In genomic region chr12:26991826-26992225, GRCh38 we compare ENCODE assay signal across 32 cellular contexts.
"Had no signal": no experiment of that assay in that cellular context is flagged by ENCODE, and none has a peak within 500 bp of the region (broad histone marks: within the 10 kb centered on the region; RNA-seq: fewer than 3 reads in every experiment).

No MANE protein-coding gene starts in this region.

- H3K9me3 ChIP-seq: adrenal gland, body of pancreas, colonic mucosa had no signal

- H3K4me1 Mint-ChIP-seq: activated CD4-positive, alpha-beta memory T cell treated with anti-CD3 and anti-CD28 coated beads, Interleukin-2, amount 10 ng/mL, durations not matched to agents 7 days and 5 days; activated CD4-positive, alpha-beta T cell treated with anti-CD3 and anti-CD28 coated beads for 36 hours; activated naive CD4-positive, alpha-beta T cell treated with anti-CD3 and anti-CD28 coated beads, Interleukin-2, amount 50 U/mL, for 24 hours; activated naive CD8-positive, alpha-beta T cell treated with anti-CD3 and anti-CD28 coated beads for 36 hours; activated naive CD8-positive, alpha-beta T cell treated with anti-CD3 and anti-CD28 coated beads, Interleukin-2, amount 50 U/mL, for 24 hours had no signal

- H3K36me3 ChIP-seq: colonic mucosa had no signal

- FAIRE-seq: endometrium, endothelial cell of umbilical vein, frontal cortex had no signal

- H3K4me3 Mint-ChIP-seq: activated CD4-positive, alpha-beta memory T cell treated with anti-CD3 and anti-CD28 coated beads, Interleukin-2, amount 10 ng/mL, durations not matched to agents 7 days and 5 days; activated CD4-positive, alpha-beta T cell treated with anti-CD3 and anti-CD28 coated beads for 36 hours; activated CD4-positive, alpha-beta T cell treated with anti-CD3 and anti-CD28 coated beads, Interleukin-2, amount 10 ng/mL, durations not matched to agents 24 days and 14 days; activated naive CD4-positive, alpha-beta T cell treated with anti-CD3 and anti-CD28 coated beads for 36 hours; activated naive CD4-positive, alpha-beta T cell treated with anti-CD3 and anti-CD28 coated beads, Interleukin-2, amount 50 U/mL, for 24 hours; activated naive CD8-positive, alpha-beta T cell treated with anti-CD3 and anti-CD28 coated beads for 36 hours; activated naive CD8-positive, alpha-beta T cell treated with anti-CD3 and anti-CD28 coated beads, Interleukin-2, amount 50 U/mL, for 24 hours; activated T-cell treated with anti-CD3 and anti-CD28 coated beads, Interleukin-2, amount 50 U/mL, for 4 hours; activated T-helper 1 cell treated with anti-CD3 and anti-CD28 coated beads, Interleukin-12 subunit alpha, Interleukin-12 subunit beta, Interleukin-2, Interleukin-4 antibody, amounts not matched to agents 30 ng/mL and 10 ng/mL and 1 ng/mL, durations not matched to agents 14 hours and 24 hours and 36 hours; T-helper 17 cell; T-helper 2 cell treated with Interferon-gamma antibody and Interleukin-4, amounts not matched to agents 5 μg/mL and 100 μg/mL, for 36 hours had no signal

- H3K4me3 ChIP-seq: adrenal gland, body of pancreas, colonic mucosa had no signal

- ATAC-seq: activated CD4-positive, alpha-beta T cell treated with anti-CD3 and anti-CD28 coated beads for 36 hours; activated naive CD8-positive, alpha-beta T cell treated with anti-CD3 and anti-CD28 coated beads, Interleukin-2, amount 50 U/mL, for 24 hours; activated T-cell treated with anti-CD3 and anti-CD28 coated beads, Interleukin-2, amount 50 U/mL, for 4 hours; body of pancreas; esophagus mucosa; T-helper 17 cell had no signal

- H3K27me3 Mint-ChIP-seq: activated CD4-positive, alpha-beta memory T cell treated with anti-CD3 and anti-CD28 coated beads, Interleukin-2, amount 10 ng/mL, durations not matched to agents 7 days and 5 days; activated CD4-positive, alpha-beta T cell treated with anti-CD3 and anti-CD28 coated beads for 36 hours; activated CD4-positive, alpha-beta T cell treated with anti-CD3 and anti-CD28 coated beads, Interleukin-2, amount 10 ng/mL, durations not matched to agents 24 days and 14 days; activated naive CD4-positive, alpha-beta T cell treated with anti-CD3 and anti-CD28 coated beads, Interleukin-2, amount 50 U/mL, for 24 hours; activated naive CD8-positive, alpha-beta T cell treated with anti-CD3 and anti-CD28 coated beads for 36 hours; activated naive CD8-positive, alpha-beta T cell treated with anti-CD3 and anti-CD28 coated beads, Interleukin-2, amount 50 U/mL, for 24 hours; T-helper 17 cell had no signal

- H3K27ac Mint-ChIP-seq: activated CD4-positive, alpha-beta memory T cell treated with anti-CD3 and anti-CD28 coated beads, Interleukin-2, amount 10 ng/mL, durations not matched to agents 7 days and 5 days; activated CD4-positive, alpha-beta T cell treated with anti-CD3 and anti-CD28 coated beads for 36 hours; activated CD4-positive, alpha-beta T cell treated with anti-CD3 and anti-CD28 coated beads, Interleukin-2, amount 10 ng/mL, durations not matched to agents 24 days and 14 days; activated naive CD4-positive, alpha-beta T cell treated with anti-CD3 and anti-CD28 coated beads for 36 hours; activated naive CD4-positive, alpha-beta T cell treated with anti-CD3 and anti-CD28 coated beads, Interleukin-2, amount 50 U/mL, for 24 hours; activated naive CD8-positive, alpha-beta T cell treated with anti-CD3 and anti-CD28 coated beads for 36 hours; activated naive CD8-positive, alpha-beta T cell treated with anti-CD3 and anti-CD28 coated beads, Interleukin-2, amount 50 U/mL, for 24 hours; activated T-helper 1 cell treated with anti-CD3 and anti-CD28 coated beads, Interleukin-12 subunit alpha, Interleukin-12 subunit beta, Interleukin-2, Interleukin-4 antibody, amounts not matched to agents 30 ng/mL and 10 ng/mL and 1 ng/mL, durations not matched to agents 14 hours and 24 hours and 36 hours; activated T-helper 2 cell treated with anti-CD3 and anti-CD28 coated beads, Interferon-gamma antibody, Interleukin-2, Interleukin-4, amounts not matched to agents 10 μg/mL and 5 μg/mL and 100 μg/mL, durations not matched to agents 14 hours and 24 hours and 36 hours; T-helper 17 cell; T-helper 2 cell treated with Interferon-gamma antibody and Interleukin-4, amounts not matched to agents 5 μg/mL and 100 μg/mL, for 36 hours had no signal

- H3K27me3 ChIP-seq: adrenal gland, body of pancreas, colonic mucosa had no signal

- H3K9me3 Mint-ChIP-seq: activated CD4-positive, alpha-beta memory T cell treated with anti-CD3 and anti-CD28 coated beads, Interleukin-2, amount 10 ng/mL, durations not matched to agents 7 days and 5 days; activated CD4-positive, alpha-beta T cell treated with anti-CD3 and anti-CD28 coated beads, Interleukin-2, amount 10 ng/mL, durations not matched to agents 24 days and 14 days; activated naive CD4-positive, alpha-beta T cell treated with anti-CD3 and anti-CD28 coated beads for 36 hours; activated naive CD4-positive, alpha-beta T cell treated with anti-CD3 and anti-CD28 coated beads, Interleukin-2, amount 50 U/mL, for 24 hours; activated naive CD8-positive, alpha-beta T cell treated with anti-CD3 and anti-CD28 coated beads for 36 hours; activated naive CD8-positive, alpha-beta T cell treated with anti-CD3 and anti-CD28 coated beads, Interleukin-2, amount 50 U/mL, for 24 hours; activated T-cell treated with anti-CD3 and anti-CD28 coated beads, Interleukin-2, amount 50 U/mL, for 4 hours; activated T-helper 1 cell treated with anti-CD3 and anti-CD28 coated beads, Interleukin-12 subunit alpha, Interleukin-12 subunit beta, Interleukin-2, Interleukin-4 antibody, amounts not matched to agents 30 ng/mL and 10 ng/mL and 1 ng/mL, durations not matched to agents 14 hours and 24 hours and 36 hours; activated T-helper 2 cell treated with anti-CD3 and anti-CD28 coated beads, Interferon-gamma antibody, Interleukin-2, Interleukin-4, amounts not matched to agents 10 μg/mL and 5 μg/mL and 100 μg/mL, durations not matched to agents 14 hours and 24 hours and 36 hours; T-helper 2 cell treated with Interferon-gamma antibody and Interleukin-4, amounts not matched to agents 5 μg/mL and 100 μg/mL, for 36 hours had no signal

- H3K4me1 ChIP-seq: colonic mucosa had no signal

- DNase-seq: activated CD4-positive, alpha-beta memory T cell treated with anti-CD3 and anti-CD28 coated beads, Interleukin-2, amount 10 ng/mL, durations not matched to agents 7 days and 5 days; activated CD4-positive, alpha-beta T cell treated with anti-CD3 and anti-CD28 coated beads for 36 hours; activated CD4-positive, alpha-beta T cell treated with anti-CD3 and anti-CD28 coated beads, Interleukin-2, amount 10 ng/mL, durations not matched to agents 24 days and 14 days; activated CD4-positive, CD25-positive, alpha-beta regulatory T cell; activated CD4-positive, CD25-positive, alpha-beta regulatory T cell treated with anti-CD3 and anti-CD28 coated beads, Interleukin-2, amount 50 U/mL, for 72 hours; activated CD8-positive, alpha-beta memory T cell treated with anti-CD3 and anti-CD28 coated beads, Interleukin-2, amount 50 U/mL, for 48 hours; activated effector memory CD4-positive, alpha-beta T cell treated with anti-CD3 and anti-CD28 coated beads, Interleukin-2, amount 50 U/mL, for 16 hours; activated naive CD4-positive, alpha-beta T cell treated with anti-CD3 and anti-CD28 coated beads for 36 hours; activated naive CD8-positive, alpha-beta T cell treated with anti-CD3 and anti-CD28 coated beads for 36 hours; activated naive CD8-positive, alpha-beta T cell treated with anti-CD3 and anti-CD28 coated beads, Interleukin-2, amount 50 U/mL, for 24 hours; activated T-cell treated with anti-CD3 and anti-CD28 coated beads, Interleukin-2, amount 50 U/mL, for 4 hours; adrenal gland; amygdala; aorta; body of pancreas; central memory CD4-positive, alpha-beta T cell; cerebellar nuclear complex; colonic mucosa; effector CD8-positive, alpha-beta T cell; foreskin fibroblast; head of caudate nucleus; T-helper 1 cell; T-helper 17 cell; T1000 had no signal

- H3K27ac ChIP-seq: adrenal gland, body of pancreas, colonic mucosa had no signal
